ENCODE assay signal across 1 cellular context in genomic region chr6:15553736-15554294, GRCh38.
TF ChIP-seq lines count a peak whose summit lies in the region.

No MANE protein-coding gene starts in this region.

TF ChIP-seq in K562, 482 proteins besides CTCF, POLR2A, EP300 and RAD21 (continued from another document and continues in another):
- no peak for TF ChIP-seq ZNF407 (IDR thresholded peaks at IDR 0.05; ENCODE audit: low read depth)
- TF ChIP-seq CXXC5 (CRISPR knock-in tag; IDR thresholded peaks at IDR 0.05): peak; percentile 55; the same call in 1 of the 2 replicates
- TF ChIP-seq ZNF589 (CRISPR knock-in tag; IDR thresholded peaks at IDR 0.05; ENCODE audit: low read depth): peak; percentile 90
- peak; percentile 49; the same call in 1 of the 2 replicates for TF ChIP-seq BACH1 (tag; IDR thresholded peaks at IDR 0.05)
- TF ChIP-seq TOE1 (IDR thresholded peaks at IDR 0.05; ENCODE audit: borderline replicate concordance): no peak
- no peak for TF ChIP-seq TOE1 (CRISPR knock-in tag; IDR thresholded peaks at IDR 0.05; ENCODE audit: borderline replicate concordance, low read depth)
- TF ChIP-seq HSF4 (CRISPR knock-in tag; IDR thresholded peaks at IDR 0.05; ENCODE audit: borderline replicate concordance): no peak
- TF ChIP-seq MBD2 (IDR thresholded peaks at IDR 0.05; ENCODE audit: borderline replicate concordance, low read depth): no peak
- TF ChIP-seq FOSL1 (tag; conservative IDR thresholded peaks at IDR 0.05): peak; percentile 62
- TF ChIP-seq TSHZ1 (CRISPR knock-in tag; IDR thresholded peaks at IDR 0.05): no peak; the same call in 1 of the 2 replicates
- no peak for TF ChIP-seq ARID4B (CRISPR knock-in tag; IDR thresholded peaks at IDR 0.05)
- TF ChIP-seq ZNF134 (CRISPR knock-in tag; conservative IDR thresholded peaks at IDR 0.05): no peak
- TF ChIP-seq TAF7 (tag; IDR thresholded peaks at IDR 0.05): 0 out of 2 replicates have a peak, but pooled peaks have one; percentile 16
- TF ChIP-seq ZSCAN32 (CRISPR knock-in tag; IDR thresholded peaks at IDR 0.05): peak; percentile 81; the same call in 1 of the 2 replicates
- TF ChIP-seq MTA2 (IDR thresholded peaks at IDR 0.05; ENCODE audit: low read depth): no peak
- no peak for TF ChIP-seq SIN3A (IDR thresholded peaks at IDR 0.05; ENCODE audit: borderline replicate concordance in 2 of 2, control insufficient read depth in 1 of 2, low read depth in 2 of 2, low read length in 2 of 2)
- peak; percentile 84 for TF ChIP-seq L3MBTL2 (IDR thresholded peaks at IDR 0.05)
- TF ChIP-seq POU5F1 (IDR thresholded peaks at IDR 0.05; ENCODE audit: borderline replicate concordance, low read depth, low read length, partially characterized antibody): no peak
- TF ChIP-seq DDX20 (tag; IDR thresholded peaks at IDR 0.05; ENCODE audit: low read depth): 0 out of 2 replicates have a peak, but pooled peaks have one; percentile 13
- TF ChIP-seq DLX4 (CRISPR knock-in tag; IDR thresholded peaks at IDR 0.05): no peak
- TF ChIP-seq PRMT5 (CRISPR knock-in tag; IDR thresholded peaks at IDR 0.05): no peak
- TF ChIP-seq MGA (IDR thresholded peaks at IDR 0.05): peak; percentile 85
- TF ChIP-seq ZNF140 (CRISPR knock-in tag; IDR thresholded peaks at IDR 0.05): no peak
- TF ChIP-seq RBM17 (IDR thresholded peaks at IDR 0.05; ENCODE audit: borderline replicate concordance, low read depth, low read length): no peak
- TF ChIP-seq BRD9 (IDR thresholded peaks at IDR 0.05; ENCODE audit: low read depth, partially characterized antibody): no peak
